In genomic region chr9:7403839-7404238, GRCh38 we compare ENCODE assay signal across 22 cellular contexts.
"Had no signal": no experiment of that assay in that cellular context is flagged by ENCODE, and none has a peak within 500 bp of the region (broad histone marks: within the 10 kb centered on the region; RNA-seq: fewer than 3 reads in every experiment).

No MANE protein-coding gene starts in this region.

- H3K27ac Mint-ChIP-seq: activated CD4-positive, alpha-beta memory T cell treated with anti-CD3 and anti-CD28 coated beads for 36 hours; activated T-helper 17 cell treated with anti-CD3 and anti-CD28 coated beads, Interleukin-2, amount 50 U/mL, for 72 hours; effector memory CD8-positive, alpha-beta T cell; memory B cell; naive thymus-derived CD4-positive, alpha-beta T cell; stimulated activated naive B cell treated with anti-CD40 and anti-IgM and Interleukin-4, amounts not matched to agents 10 μg/mL and 1 μg/mL and 100 μg/mL, for 72 hours had no signal

- H3K4me3 ChIP-seq: body of pancreas, esophagus squamous epithelium, left ventricle myocardium inferior, mucosa of descending colon, pancreas, thoracic aorta, upper lobe of left lung had no signal

- H3K27me3 ChIP-seq: body of pancreas, esophagus squamous epithelium, neutrophil, pancreas, upper lobe of left lung had no signal

- ATAC-seq: activated T-helper 17 cell treated with anti-CD3 and anti-CD28 coated beads, Interleukin-2, amount 50 U/mL, for 72 hours; body of pancreas; effector memory CD8-positive, alpha-beta T cell; mucosa of descending colon; naive thymus-derived CD4-positive, alpha-beta T cell; pancreas; sciatic nerve; stimulated activated naive B cell treated with anti-CD40 and anti-IgM and Interleukin-4, amounts not matched to agents 10 μg/mL and 1 μg/mL and 100 μg/mL, for 72 hours had no signal

- H3K9me3 Mint-ChIP-seq: activated CD4-positive, alpha-beta memory T cell treated with anti-CD3 and anti-CD28 coated beads for 36 hours; activated T-helper 17 cell treated with anti-CD3 and anti-CD28 coated beads, Interleukin-2, amount 50 U/mL, for 72 hours; effector memory CD8-positive, alpha-beta T cell; immature natural killer cell; memory B cell; stimulated activated naive B cell treated with anti-CD40 and anti-IgM and Interleukin-4, amounts not matched to agents 10 μg/mL and 1 μg/mL and 100 μg/mL, for 72 hours had no signal

- H3K4me1 ChIP-seq: body of pancreas, esophagus squamous epithelium, pancreas, upper lobe of left lung had no signal

- DNase-seq: activated CD4-positive, alpha-beta memory T cell treated with anti-CD3 and anti-CD28 coated beads for 36 hours; activated naive CD4-positive, alpha-beta T cell; activated T-cell treated with anti-CD3 and anti-CD28 coated beads, Interleukin-2, amount 50 U/mL, for 1 hour; body of pancreas; caudate nucleus; effector memory CD8-positive, alpha-beta T cell; esophagus squamous epithelium; immature natural killer cell; kidney glomerular epithelial cell; left ventricle myocardium inferior; mucosa of descending colon; naive thymus-derived CD4-positive, alpha-beta T cell; pancreas; stimulated activated CD4-positive, alpha-beta T cell treated with anti-CD3 and anti-CD28 coated beads, Interleukin-4, amount 100 ng/mL, for 4 hours; stimulated activated naive B cell treated with anti-CD40 and anti-IgM and Interleukin-4, amounts not matched to agents 10 μg/mL and 1 μg/mL and 100 μg/mL, for 72 hours; upper lobe of left lung; WERI-Rb-1 had no signal

- FAIRE-seq: pancreas had no signal

- H3K9me3 ChIP-seq: body of pancreas, esophagus squamous epithelium, left ventricle myocardium inferior, mucosa of descending colon, neutrophil, pancreas, thoracic aorta, upper lobe of left lung had no signal

- H3K27ac ChIP-seq: body of pancreas, esophagus squamous epithelium, left ventricle myocardium inferior, neutrophil, pancreas, thoracic aorta, upper lobe of left lung, WERI-Rb-1 had no signal

- H3K36me3 ChIP-seq: esophagus squamous epithelium, left ventricle myocardium inferior, neutrophil, pancreas, thoracic aorta, upper lobe of left lung, WERI-Rb-1 had no signal

- H3K36me3 Mint-ChIP-seq: activated CD4-positive, alpha-beta memory T cell treated with anti-CD3 and anti-CD28 coated beads for 36 hours; immature natural killer cell; memory B cell; naive thymus-derived CD4-positive, alpha-beta T cell; stimulated activated naive B cell treated with anti-CD40 and anti-IgM and Interleukin-4, amounts not matched to agents 10 μg/mL and 1 μg/mL and 100 μg/mL, for 72 hours had no signal
